In the genomic region with DNA sequence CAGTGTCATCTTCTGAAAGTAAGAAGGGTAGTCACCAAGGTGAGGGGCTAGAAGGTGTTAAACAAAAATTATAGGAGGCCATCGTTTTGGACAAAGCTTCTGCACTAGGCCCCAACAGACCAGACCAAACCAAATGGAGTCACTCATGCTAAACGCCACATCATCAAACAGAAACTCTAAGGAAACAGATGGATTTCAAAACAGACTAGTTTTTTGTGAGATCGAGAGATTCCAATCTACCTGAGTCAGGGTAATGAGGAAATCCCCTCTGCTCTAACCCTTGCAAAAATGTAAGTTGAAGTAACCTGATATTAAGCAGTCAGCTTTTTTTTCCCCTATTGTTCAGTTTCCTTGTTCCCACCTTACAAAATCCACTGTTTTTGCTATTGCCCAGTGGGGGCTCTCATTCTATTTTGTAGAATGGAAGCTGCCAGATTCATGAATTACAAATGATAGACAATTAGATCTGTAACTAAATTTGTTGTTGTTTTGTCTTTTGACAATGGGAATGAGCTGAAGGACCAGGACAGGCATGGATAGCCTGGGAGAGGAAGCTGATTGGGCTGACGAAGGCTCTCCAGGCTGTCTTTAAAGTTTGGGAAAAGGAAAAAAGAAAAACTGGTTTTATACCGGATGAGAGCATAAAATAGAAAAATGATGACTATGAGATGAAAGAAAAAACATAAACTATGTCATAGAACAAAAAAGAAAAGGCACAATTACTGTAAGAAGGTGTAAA, we compare ENCODE assay signal across 15 cellular contexts.
DNase-seq lines count a peak whose midpoint lies in the region; ATAC-seq, FAIRE-seq and TF ChIP-seq lines count a peak whose summit lies in the region.
"Had no signal": no experiment of that assay in that cellular context is flagged by ENCODE, and none has a peak within 500 bp of the region (broad histone marks: within the 10 kb centered on the region; RNA-seq: fewer than 3 reads in every experiment).

No MANE protein-coding gene starts in this region.

- intact Hi-C loops in MCF 10A (cut with micrococcal nuclease) = no loop called here
- intact Hi-C loops in breast epithelium (cut with DNase I; ENCODE audit: low total_unique reads) = no loop called here
- intact Hi-C loops in activated CD4-positive, alpha-beta T cell treated with anti-CD3 and anti-CD28 coated beads, Interleukin-2, amount 10 ng/mL, durations not matched to agents 24 days and 14 days (cut with micrococcal nuclease) = no loop called here

- H3K4me1 ChIP-seq in breast epithelium = no peaks in the 10 kb centered on the region

- H3K36me3 Mint-ChIP-seq in MCF 10A (ENCODE audit: insufficient read depth, unreplicated experiment) (no peaks in the 10 kb centered on the region), WTC11 (no peaks in the 10 kb centered on the region)
- H3K36me3 Mint-ChIP-seq in activated CD4-positive, alpha-beta T cell treated with anti-CD3 and anti-CD28 coated beads, Interleukin-2, amount 10 ng/mL, durations not matched to agents 24 days and 14 days (ENCODE audit: low read depth) = no peaks in the 10 kb centered on the region
- H3K36me3 Mint-ChIP-seq: stimulated activated memory B cell treated with anti-CD40 and anti-IgM and Interleukin-4, amounts not matched to agents 10 μg/mL and 1 μg/mL and 100 μg/mL, for 72 hours had no signal

- FAIRE-seq in urothelium cell line (lab: Jason Lieb, UNC) = no peak
- FAIRE-seq: A204.1, colon had no signal

- CTCF ChIA-PET in MCF 10A (lab: Yijun Ruan, JAX) (interaction anchor here (0.6 to 0.7 kb wide), 2 partner anchors 81 to 495 kb away, joined by 3 read pairs; no protein-coding TSS in a partner anchor), WTC11 (lab: Charles Lee) (interaction anchor here (1.1 to 1.4 kb wide), 2 partner anchors 17 to 63 kb away, joined by 4 to 5 read pairs; no protein-coding TSS in a partner anchor)

- H3K9me3 Mint-ChIP-seq in MCF 10A (ENCODE audit: unreplicated experiment) (peaks cover 8% of the 10 kb centered on the region), WTC11 (peaks cover 14% of the 10 kb centered on the region)
- H3K9me3 Mint-ChIP-seq in activated CD4-positive, alpha-beta T cell treated with anti-CD3 and anti-CD28 coated beads, Interleukin-2, amount 10 ng/mL, durations not matched to agents 24 days and 14 days = no peaks in the 10 kb centered on the region
- H3K9me3 Mint-ChIP-seq: activated B cell treated with CpG ODN at 0.5 μM for 24 hours; activated T-helper 17 cell treated with anti-CD3 and anti-CD28 coated beads, Interleukin-2, amount 50 U/mL, for 72 hours had no signal

- BruUV-seq in MCF 10A (replicated peaks; lab: Mats Ljungman, UMichigan) = no TSS peak

- no peaks in the 10 kb centered on the region for H3K27me3 ChIP-seq in breast epithelium

- H3K27ac ChIP-seq in breast epithelium = no peak overlapping the region

- H3K9me3 ChIP-seq in breast epithelium = no peaks in the 10 kb centered on the region

- ATAC-seq in WTC11 (peak; percentile 80), HG03571 (IDR thresholded peaks at IDR 0.05; ENCODE audit: unreplicated experiment) (no peak)
- ATAC-seq: activated T-helper 17 cell treated with anti-CD3 and anti-CD28 coated beads, Interleukin-2, amount 50 U/mL, for 72 hours; stimulated activated memory B cell treated with anti-CD40 and anti-IgM and Interleukin-4, amounts not matched to agents 10 μg/mL and 1 μg/mL and 100 μg/mL, for 72 hours had no signal

- H3K4me1 Mint-ChIP-seq in MCF 10A (ENCODE audit: insufficient read depth, unreplicated experiment) = peaks cover 20% of the 10 kb centered on the region
- H3K4me1 Mint-ChIP-seq in WTC11 = peaks cover 17% of the 10 kb centered on the region
- H3K4me1 Mint-ChIP-seq in activated CD4-positive, alpha-beta T cell treated with anti-CD3 and anti-CD28 coated beads, Interleukin-2, amount 10 ng/mL, durations not matched to agents 24 days and 14 days = no peaks in the 10 kb centered on the region
- H3K4me1 Mint-ChIP-seq: activated B cell treated with CpG ODN at 0.5 μM for 24 hours; activated T-helper 17 cell treated with anti-CD3 and anti-CD28 coated beads, Interleukin-2, amount 50 U/mL, for 72 hours; stimulated activated memory B cell treated with anti-CD40 and anti-IgM and Interleukin-4, amounts not matched to agents 10 μg/mL and 1 μg/mL and 100 μg/mL, for 72 hours had no signal

- TF ChIP-seq CTCF in MCF 10A (IDR thresholded peaks at IDR 0.05; ENCODE audit: unreplicated experiment) (no peak), breast epithelium (IDR thresholded peaks at IDR 0.05) (no peak), WTC11 (IDR thresholded peaks at IDR 0.05) (no peak), fibroblast of villous mesenchyme (IDR thresholded peaks at IDR 0.05; ENCODE audit: insufficient read depth, low read depth, low read length) (no peak)

- H3K4me3 Mint-ChIP-seq in MCF 10A (ENCODE audit: unreplicated experiment) (no peak overlapping the region), WTC11 (no peak overlapping the region)
- H3K4me3 Mint-ChIP-seq in activated CD4-positive, alpha-beta T cell treated with anti-CD3 and anti-CD28 coated beads, Interleukin-2, amount 10 ng/mL, durations not matched to agents 24 days and 14 days = no peak overlapping the region
- H3K4me3 Mint-ChIP-seq: activated B cell treated with CpG ODN at 0.5 μM for 24 hours; activated T-helper 17 cell treated with anti-CD3 and anti-CD28 coated beads, Interleukin-2, amount 50 U/mL, for 72 hours; nephron progenitor cell; stimulated activated memory B cell treated with anti-CD40 and anti-IgM and Interleukin-4, amounts not matched to agents 10 μg/mL and 1 μg/mL and 100 μg/mL, for 72 hours had no signal

- TF ChIP-seq POLR2A in breast epithelium (IDR thresholded peaks at IDR 0.05) = no peak

- DNase-seq in MCF 10A (ENCODE audit: unreplicated experiment) = peak; percentile 77
- no peak for DNase-seq in breast epithelium (ENCODE audit: low spot score in 2 of 2)
- no peak for DNase-seq in WTC11 (ENCODE audit: low spot score)
- peak; percentile 68 for DNase-seq in fibroblast of villous mesenchyme (ENCODE audit: low read depth)
- peak; percentile 7 for DNase-seq in urothelium cell line (ENCODE audit: low spot score)
- DNase-seq in epidermal melanocyte (ENCODE audit: insufficient read length, low spot score) = no peak
- no peak for DNase-seq in activated CD4-positive, alpha-beta T cell treated with anti-CD3 and anti-CD28 coated beads, Interleukin-2, amount 10 ng/mL, durations not matched to agents 24 days and 14 days
- DNase-seq: activated B cell treated with CpG ODN at 0.5 μM for 24 hours; nephron progenitor cell; stimulated activated CD4-positive, alpha-beta T cell treated with anti-CD3 and anti-CD28 coated beads, Interleukin-15, amount 100 ng/mL, for 24 hours had no signal

- H3K27me3 Mint-ChIP-seq in MCF 10A (ENCODE audit: insufficient read depth, unreplicated experiment) = no peaks in the 10 kb centered on the region
- no peaks in the 10 kb centered on the region for H3K27me3 Mint-ChIP-seq in WTC11 (ENCODE audit: low read depth)
- H3K27me3 Mint-ChIP-seq in activated CD4-positive, alpha-beta T cell treated with anti-CD3 and anti-CD28 coated beads, Interleukin-2, amount 10 ng/mL, durations not matched to agents 24 days and 14 days = no peaks in the 10 kb centered on the region
- H3K27me3 Mint-ChIP-seq: activated B cell treated with CpG ODN at 0.5 μM for 24 hours; activated T-helper 17 cell treated with anti-CD3 and anti-CD28 coated beads, Interleukin-2, amount 50 U/mL, for 72 hours; stimulated activated memory B cell treated with anti-CD40 and anti-IgM and Interleukin-4, amounts not matched to agents 10 μg/mL and 1 μg/mL and 100 μg/mL, for 72 hours had no signal

- H3K4me3 ChIP-seq in breast epithelium (no peak overlapping the region), fibroblast of villous mesenchyme (ENCODE audit: low read depth, low read length) (no peak overlapping the region)

- peak overlapping the region; percentile 83 for H3K27ac Mint-ChIP-seq in MCF 10A (ENCODE audit: low read depth, unreplicated experiment)
- H3K27ac Mint-ChIP-seq in WTC11 = peak overlapping the region; percentile 68
- H3K27ac Mint-ChIP-seq in activated CD4-positive, alpha-beta T cell treated with anti-CD3 and anti-CD28 coated beads, Interleukin-2, amount 10 ng/mL, durations not matched to agents 24 days and 14 days = no peak overlapping the region
- H3K27ac Mint-ChIP-seq: activated B cell treated with CpG ODN at 0.5 μM for 24 hours; activated T-helper 17 cell treated with anti-CD3 and anti-CD28 coated beads, Interleukin-2, amount 50 U/mL, for 72 hours; nephron progenitor cell; stimulated activated memory B cell treated with anti-CD40 and anti-IgM and Interleukin-4, amounts not matched to agents 10 μg/mL and 1 μg/mL and 100 μg/mL, for 72 hours had no signal

- POLR2A ChIA-PET in MCF 10A (lab: Yijun Ruan, JAX) (interaction anchor here (0.5 to 1.2 kb wide), 6 partner anchors 10 to 998 kb away, joined by 3 to 5 read pairs (median 3); no protein-coding TSS in a partner anchor), WTC11 (lab: Charles Lee) (no interaction called here)

- H3K36me3 ChIP-seq in breast epithelium = no peaks in the 10 kb centered on the region

TF ChIP-seq in WTC11, 78 proteins besides CTCF, POLR2A, EP300 and RAD21 (continues in another document):
- TF ChIP-seq, protein P1, sequence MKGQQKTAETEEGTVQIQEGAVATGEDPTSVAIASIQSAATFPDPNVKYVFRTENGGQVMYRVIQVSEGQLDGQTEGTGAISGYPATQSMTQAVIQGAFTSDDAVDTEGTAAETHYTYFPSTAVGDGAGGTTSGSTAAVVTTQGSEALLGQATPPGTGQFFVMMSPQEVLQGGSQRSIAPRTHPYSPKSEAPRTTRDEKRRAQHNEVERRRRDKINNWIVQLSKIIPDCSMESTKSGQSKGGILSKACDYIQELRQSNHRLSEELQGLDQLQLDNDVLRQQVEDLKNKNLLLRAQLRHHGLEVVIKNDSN (CRISPR knock-in tag; IDR thresholded peaks at IDR 0.05) = no peak
- TF ChIP-seq SOX15 (CRISPR knock-in tag; IDR thresholded peaks at IDR 0.05) (no peak), ZNF416 (CRISPR knock-in tag; IDR thresholded peaks at IDR 0.05) (no peak)

Comparison
In these comparisons a context has a peak if more than half of its experiments do, and no peak if none do; other contexts are left out.
1. DNase-seq: peak in MCF 10A (single experiment), fibroblast of villous mesenchyme (single experiment) and urothelium cell line (single experiment); none in breast epithelium (0 of 2), WTC11 (single experiment), epidermal melanocyte (single experiment) and activated CD4-positive, alpha-beta T cell treated with anti-CD3 and anti-CD28 coated beads, Interleukin-2, amount 10 ng/mL, durations not matched to agents 24 days and 14 days (single experiment).